In the genomic region with DNA sequence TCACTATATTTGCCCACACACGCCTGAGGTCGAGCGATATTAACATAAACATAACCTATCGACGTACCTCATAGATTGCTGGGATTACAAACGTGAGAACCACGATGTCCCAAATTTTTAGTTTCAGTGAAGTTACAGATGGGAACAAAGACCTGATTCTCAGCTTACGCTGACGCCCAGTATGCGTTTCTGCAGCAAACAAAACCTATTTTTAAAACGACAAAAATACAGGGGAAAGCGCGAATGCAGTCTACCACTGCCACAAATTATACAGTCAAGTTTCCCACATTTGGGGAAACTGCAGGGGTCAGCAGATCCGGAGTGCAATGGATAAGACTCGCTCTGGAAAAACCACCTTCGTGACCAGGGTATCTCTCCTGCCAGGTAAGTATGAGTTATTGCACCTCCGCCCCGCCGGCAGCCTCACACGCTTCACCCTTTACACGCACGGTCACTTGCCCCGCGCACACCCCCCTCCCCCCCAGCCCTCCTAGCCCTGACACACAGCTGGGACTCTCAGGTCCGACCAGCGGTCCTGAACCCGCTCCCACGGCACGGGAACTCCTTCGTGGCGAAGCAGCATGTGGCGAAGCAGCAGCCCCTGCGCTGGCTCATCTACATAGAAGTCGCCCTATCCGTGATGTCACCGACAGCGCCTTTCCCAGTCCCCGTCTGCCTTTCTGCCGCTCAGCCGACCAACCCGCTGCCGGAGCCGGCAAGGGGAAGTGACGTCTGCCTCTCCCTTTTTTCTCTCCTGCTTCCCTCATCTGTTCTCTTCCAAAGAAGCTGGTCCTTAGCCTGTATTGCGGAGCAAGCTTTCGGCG, we compare ENCODE assay signal across 8 cellular contexts. TPM values are rescaled to one million over a fixed set of nuclear protein-coding genes. Genes with fewer than 3 reads are reported as not detected.
DNase-seq lines count a peak whose midpoint lies in the region; ATAC-seq and TF ChIP-seq lines count a peak whose summit lies in the region.
"Not testable (repeated sequence)": the region's sequence is repeated elsewhere in the genome, so short reads cannot be mapped to it uniquely, and the experiment has no call there.

No MANE protein-coding gene starts in this region.

- TF ChIP-seq POLR2A in Raji (IDR thresholded peaks at IDR 0.05; ENCODE audit: insufficient read depth, low read depth, low read length), result peak; percentile 99

- H3K27ac Mint-ChIP-seq in natural killer cell, result peak overlapping the region; percentile 88 to 92

- H3K4me3 Mint-ChIP-seq in natural killer cell, result peak overlapping the region; percentile 90

- H3K79me2 ChIP-seq in DND-41 (ENCODE audit: insufficient read depth, low read length), result not testable (repeated sequence)

- peak overlapping the region; percentile 5 for H3K27ac ChIP-seq in DND-41 (ENCODE audit: low read length)

- peak overlapping the region; percentile 30 for H3K9ac ChIP-seq in DND-41 (ENCODE audit: low read depth, low read length)

- intact Hi-C loops in natural killer cell (cut with micrococcal nuclease), result loop anchor here (2.0 kb wide), 1 partner anchor 13 kb away; no protein-coding TSS in a partner anchor

- H3K4me3 ChIP-seq in DND-41 (ENCODE audit: low read depth in 1 of 2, low read length in 2 of 2) (peak overlapping the region in 1 of 2 experiments; percentile 53; a peak in 2 of 4 replicates), MG63 (peak overlapping the region; percentile 44), fibroblast of pulmonary artery (replicated peaks; ENCODE audit: low read depth, low read length) (peak overlapping the region; percentile 48)

- not testable (repeated sequence) for H3K9me3 Mint-ChIP-seq in natural killer cell

- peaks cover 0 to 27% of the 10 kb centered on the region in 2 donors for H3K4me1 Mint-ChIP-seq in natural killer cell

- not testable (repeated sequence) for H3K27me3 ChIP-seq in DND-41 (ENCODE audit: insufficient read depth, low read length, poor library complexity); MG63

- not testable (repeated sequence) for TF ChIP-seq CTCF in DND-41 (IDR thresholded peaks at IDR 0.05; ENCODE audit: borderline replicate concordance, extremely low read depth, low read length, poor library complexity, severe bottlenecking); fibroblast of pulmonary artery (IDR thresholded peaks at IDR 0.05; ENCODE audit: low read length, missing control alignments); natural killer cell (IDR thresholded peaks at IDR 0.05)

- not testable (repeated sequence) for H3K36me3 ChIP-seq in DND-41 (ENCODE audit: insufficient read depth, low read length); MG63

- ATAC-seq in DND-41 (ENCODE audit: insufficient read depth, low read depth) (peak; percentile 93), natural killer cell (peak; percentile 76 to 91 (median 84))

- not testable (repeated sequence) for H3K27me3 Mint-ChIP-seq in natural killer cell (ENCODE audit: low read depth in 2 of 2)

- H3K9me3 ChIP-seq in DND-41 (ENCODE audit: insufficient read depth, low read length, severe bottlenecking); MG63: not testable (repeated sequence)

- not testable (repeated sequence) for H4K20me1 ChIP-seq in DND-41 (ENCODE audit: insufficient read depth, low read length)

- peaks cover 15% of the 10 kb centered on the region for H3K4me1 ChIP-seq in DND-41 (ENCODE audit: insufficient read depth, low read length)

- H3K36me3 Mint-ChIP-seq in natural killer cell, result not testable (repeated sequence)

- peak overlapping the region; percentile 58 for H2AFZ ChIP-seq in DND-41 (ENCODE audit: low read depth, low read length)

- DNase-seq in DND-41 (peak; percentile 79), GOT3 (lab: John Stamatoyannopoulos, UW) (peak; percentile 77), MG63 (peak; percentile 93), fibroblast of pulmonary artery (ENCODE audit: low read depth) (peak; percentile 98), natural killer cell (peak; percentile 60)
- peak; percentile 90 for DNase-seq in activated effector memory CD4-positive, alpha-beta T cell treated with anti-CD3 and anti-CD28 coated beads, Interleukin-2, amount 50 U/mL, for 16 hours
- peak; percentile 53 to 89 (median 76) for DNase-seq in stimulated activated naive CD4-positive, alpha-beta T cell (lab: John Stamatoyannopoulos, UW)

- H3K4me2 ChIP-seq in DND-41 (ENCODE audit: insufficient read depth, low read length), result peak overlapping the region; percentile 51

RNA-seq across cellular contexts. Expression of gene HJV, which starts 30.5 kb away (rescaled TPM):
- not detected in 2 replicates for total RNA-seq in MG63 (2014; rRNA removed; shearing (Covaris generic); ENCODE audit: low replicate concordance)
- not detected for total RNA-seq in natural killer cell

RNA-seq across cellular contexts. Expression of gene TXNIP, which starts 55.7 kb away (rescaled TPM):
- 20.4 and 20.6 TPM in 2 replicates for total RNA-seq in MG63 (2014; rRNA removed; shearing (Covaris generic); ENCODE audit: low replicate concordance)
- 1,000 to 10,000 TPM in 2 of 3 donors, 100 to 1,000 TPM in 1; 984 to 1,724 (median 1,422) TPM for total RNA-seq in natural killer cell

Comparison
In these comparisons a context has a peak if more than half of its experiments do, and no peak if none do; other contexts are left out.
1. RNA of gene TXNIP, which starts 55.7 kb away (total RNA-seq): 984 to 1,724 TPM in natural killer cell; 20.4 to 20.6 TPM in MG63; every median in the first group is over 10 times any median in the second.
2. Peak in every context shown above with its lines, with median percentiles within 50 percentile points of each other: DNase-seq.